In the genomic region with DNA sequence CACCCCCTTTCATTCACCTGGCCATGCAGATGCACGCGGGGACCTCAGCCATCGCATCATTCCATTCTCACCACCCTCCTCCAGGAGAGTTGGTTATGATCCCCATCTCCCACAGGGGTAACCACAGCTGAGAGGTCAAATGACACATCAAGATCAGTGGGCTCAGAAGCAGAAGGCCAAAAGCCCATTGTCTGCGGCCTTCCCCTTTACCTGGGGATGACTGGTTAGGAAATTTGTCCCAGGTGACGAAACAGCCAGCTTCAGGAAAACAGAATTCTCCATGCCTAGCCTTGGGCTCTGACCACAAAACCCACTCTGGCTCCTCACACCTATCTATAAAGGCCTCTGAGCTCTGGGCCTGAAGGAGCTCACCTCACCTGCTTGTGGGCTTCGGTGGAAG, we compare ENCODE assay signal across 1 cellular context.
TF ChIP-seq lines count a peak whose summit lies in the region.

No MANE protein-coding gene starts in this region.

TF ChIP-seq in HepG2, 621 proteins besides CTCF, POLR2A, EP300 and RAD21 (continued from another document and continues in another):
- TF ChIP-seq, protein P1, sequence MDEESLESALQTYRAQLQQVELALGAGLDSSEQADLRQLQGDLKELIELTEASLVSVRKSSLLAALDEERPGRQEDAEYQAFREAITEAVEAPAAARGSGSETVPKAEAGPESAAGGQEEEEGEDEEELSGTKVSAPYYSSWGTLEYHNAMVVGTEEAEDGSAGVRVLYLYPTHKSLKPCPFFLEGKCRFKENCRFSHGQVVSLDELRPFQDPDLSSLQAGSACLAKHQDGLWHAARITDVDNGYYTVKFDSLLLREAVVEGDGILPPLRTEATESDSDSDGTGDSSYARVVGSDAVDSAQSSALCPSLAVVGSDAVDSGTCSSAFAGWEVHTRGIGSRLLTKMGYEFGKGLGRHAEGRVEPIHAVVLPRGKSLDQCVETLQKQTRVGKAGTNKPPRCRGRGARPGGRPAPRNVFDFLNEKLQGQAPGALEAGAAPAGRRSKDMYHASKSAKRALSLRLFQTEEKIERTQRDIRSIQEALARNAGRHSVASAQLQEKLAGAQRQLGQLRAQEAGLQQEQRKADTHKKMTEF (CRISPR knock-in tag; IDR thresholded peaks at IDR 0.05) = no peak
- TF ChIP-seq ZEB1 (IDR thresholded peaks at IDR 0.05; ENCODE audit: insufficient replicate concordance, low read depth) = peak; percentile 64
- TF ChIP-seq CREB1 (IDR thresholded peaks at IDR 0.05) = no peak
- TF ChIP-seq CREB1 (CRISPR knock-in tag; IDR thresholded peaks at IDR 0.05) = peak; percentile 22; the same call in 1 of the 2 replicates
- no peak for TF ChIP-seq SPEN (CRISPR knock-in tag; IDR thresholded peaks at IDR 0.05; ENCODE audit: low read depth)
- no peak for TF ChIP-seq ZNF326 (CRISPR knock-in tag; IDR thresholded peaks at IDR 0.05; ENCODE audit: borderline replicate concordance)
- TF ChIP-seq ONECUT2 (CRISPR knock-in tag; IDR thresholded peaks at IDR 0.05) = no peak
- TF ChIP-seq, protein P2, sequence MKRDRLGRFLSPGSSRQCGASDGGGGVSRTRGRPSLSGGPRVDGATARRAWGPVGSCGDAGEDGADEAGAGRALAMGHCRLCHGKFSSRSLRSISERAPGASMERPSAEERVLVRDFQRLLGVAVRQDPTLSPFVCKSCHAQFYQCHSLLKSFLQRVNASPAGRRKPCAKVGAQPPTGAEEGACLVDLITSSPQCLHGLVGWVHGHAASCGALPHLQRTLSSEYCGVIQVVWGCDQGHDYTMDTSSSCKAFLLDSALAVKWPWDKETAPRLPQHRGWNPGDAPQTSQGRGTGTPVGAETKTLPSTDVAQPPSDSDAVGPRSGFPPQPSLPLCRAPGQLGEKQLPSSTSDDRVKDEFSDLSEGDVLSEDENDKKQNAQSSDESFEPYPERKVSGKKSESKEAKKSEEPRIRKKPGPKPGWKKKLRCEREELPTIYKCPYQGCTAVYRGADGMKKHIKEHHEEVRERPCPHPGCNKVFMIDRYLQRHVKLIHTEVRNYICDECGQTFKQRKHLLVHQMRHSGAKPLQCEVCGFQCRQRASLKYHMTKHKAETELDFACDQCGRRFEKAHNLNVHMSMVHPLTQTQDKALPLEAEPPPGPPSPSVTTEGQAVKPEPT (CRISPR knock-in tag; IDR thresholded peaks at IDR 0.05; ENCODE audit: low read depth) = peak; percentile 6; the same call in 1 of the 2 replicates
- TF ChIP-seq, protein P3, sequence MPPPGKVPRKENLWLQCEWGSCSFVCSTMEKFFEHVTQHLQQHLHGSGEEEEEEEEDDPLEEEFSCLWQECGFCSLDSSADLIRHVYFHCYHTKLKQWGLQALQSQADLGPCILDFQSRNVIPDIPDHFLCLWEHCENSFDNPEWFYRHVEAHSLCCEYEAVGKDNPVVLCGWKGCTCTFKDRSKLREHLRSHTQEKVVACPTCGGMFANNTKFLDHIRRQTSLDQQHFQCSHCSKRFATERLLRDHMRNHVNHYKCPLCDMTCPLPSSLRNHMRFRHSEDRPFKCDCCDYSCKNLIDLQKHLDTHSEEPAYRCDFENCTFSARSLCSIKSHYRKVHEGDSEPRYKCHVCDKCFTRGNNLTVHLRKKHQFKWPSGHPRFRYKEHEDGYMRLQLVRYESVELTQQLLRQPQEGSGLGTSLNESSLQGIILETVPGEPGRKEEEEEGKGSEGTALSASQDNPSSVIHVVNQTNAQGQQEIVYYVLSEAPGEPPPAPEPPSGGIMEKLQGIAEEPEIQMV (CRISPR knock-in tag; IDR thresholded peaks at IDR 0.05; ENCODE audit: low read depth) = no peak
- TF ChIP-seq ZFP36L2 (CRISPR knock-in tag; IDR thresholded peaks at IDR 0.05) = no peak
- TF ChIP-seq MEIS1 (CRISPR knock-in tag; IDR thresholded peaks at IDR 0.05; ENCODE audit: borderline replicate concordance) = no peak
- TF ChIP-seq, protein P4, sequence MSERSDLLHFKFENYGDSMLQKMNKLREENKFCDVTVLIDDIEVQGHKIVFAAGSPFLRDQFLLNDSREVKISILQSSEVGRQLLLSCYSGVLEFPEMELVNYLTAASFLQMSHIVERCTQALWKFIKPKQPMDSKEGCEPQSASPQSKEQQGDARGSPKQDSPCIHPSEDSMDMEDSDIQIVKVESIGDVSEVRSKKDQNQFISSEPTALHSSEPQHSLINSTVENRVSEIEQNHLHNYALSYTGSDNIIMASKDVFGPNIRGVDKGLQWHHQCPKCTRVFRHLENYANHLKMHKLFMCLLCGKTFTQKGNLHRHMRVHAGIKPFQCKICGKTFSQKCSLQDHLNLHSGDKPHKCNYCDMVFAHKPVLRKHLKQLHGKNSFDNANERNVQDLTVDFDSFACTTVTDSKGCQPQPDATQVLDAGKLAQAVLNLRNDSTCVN (CRISPR knock-in tag; IDR thresholded peaks at IDR 0.05; ENCODE audit: borderline replicate concordance) = no peak
- TF ChIP-seq SMAD1 (CRISPR knock-in tag; IDR thresholded peaks at IDR 0.05; ENCODE audit: borderline replicate concordance, low read depth) = no peak
- no peak for TF ChIP-seq GPN1 (CRISPR knock-in tag; IDR thresholded peaks at IDR 0.05; ENCODE audit: borderline replicate concordance)
- no peak for TF ChIP-seq FOXO1 (CRISPR knock-in tag; IDR thresholded peaks at IDR 0.05)
- TF ChIP-seq ZNF253 (CRISPR knock-in tag; IDR thresholded peaks at IDR 0.05; ENCODE audit: borderline replicate concordance) = no peak
- TF ChIP-seq CEBPG (CRISPR knock-in tag; IDR thresholded peaks at IDR 0.05) = peak; percentile 36; the same call in 1 of the 2 replicates
- TF ChIP-seq KMT2B (CRISPR knock-in tag; IDR thresholded peaks at IDR 0.05) = no peak
- no peak for TF ChIP-seq ZNF773 (CRISPR knock-in tag; IDR thresholded peaks at IDR 0.05; ENCODE audit: borderline replicate concordance)
- TF ChIP-seq XBP1 (CRISPR knock-in tag; IDR thresholded peaks at IDR 0.05) = no peak
- no peak for TF ChIP-seq U2AF2 (IDR thresholded peaks at IDR 0.05; ENCODE audit: low read depth, low read length)
- TF ChIP-seq ZNF468 (CRISPR knock-in tag; IDR thresholded peaks at IDR 0.05) = no peak
- no peak for TF ChIP-seq ZNF713 (CRISPR knock-in tag; IDR thresholded peaks at IDR 0.05)
- TF ChIP-seq, protein P5, sequence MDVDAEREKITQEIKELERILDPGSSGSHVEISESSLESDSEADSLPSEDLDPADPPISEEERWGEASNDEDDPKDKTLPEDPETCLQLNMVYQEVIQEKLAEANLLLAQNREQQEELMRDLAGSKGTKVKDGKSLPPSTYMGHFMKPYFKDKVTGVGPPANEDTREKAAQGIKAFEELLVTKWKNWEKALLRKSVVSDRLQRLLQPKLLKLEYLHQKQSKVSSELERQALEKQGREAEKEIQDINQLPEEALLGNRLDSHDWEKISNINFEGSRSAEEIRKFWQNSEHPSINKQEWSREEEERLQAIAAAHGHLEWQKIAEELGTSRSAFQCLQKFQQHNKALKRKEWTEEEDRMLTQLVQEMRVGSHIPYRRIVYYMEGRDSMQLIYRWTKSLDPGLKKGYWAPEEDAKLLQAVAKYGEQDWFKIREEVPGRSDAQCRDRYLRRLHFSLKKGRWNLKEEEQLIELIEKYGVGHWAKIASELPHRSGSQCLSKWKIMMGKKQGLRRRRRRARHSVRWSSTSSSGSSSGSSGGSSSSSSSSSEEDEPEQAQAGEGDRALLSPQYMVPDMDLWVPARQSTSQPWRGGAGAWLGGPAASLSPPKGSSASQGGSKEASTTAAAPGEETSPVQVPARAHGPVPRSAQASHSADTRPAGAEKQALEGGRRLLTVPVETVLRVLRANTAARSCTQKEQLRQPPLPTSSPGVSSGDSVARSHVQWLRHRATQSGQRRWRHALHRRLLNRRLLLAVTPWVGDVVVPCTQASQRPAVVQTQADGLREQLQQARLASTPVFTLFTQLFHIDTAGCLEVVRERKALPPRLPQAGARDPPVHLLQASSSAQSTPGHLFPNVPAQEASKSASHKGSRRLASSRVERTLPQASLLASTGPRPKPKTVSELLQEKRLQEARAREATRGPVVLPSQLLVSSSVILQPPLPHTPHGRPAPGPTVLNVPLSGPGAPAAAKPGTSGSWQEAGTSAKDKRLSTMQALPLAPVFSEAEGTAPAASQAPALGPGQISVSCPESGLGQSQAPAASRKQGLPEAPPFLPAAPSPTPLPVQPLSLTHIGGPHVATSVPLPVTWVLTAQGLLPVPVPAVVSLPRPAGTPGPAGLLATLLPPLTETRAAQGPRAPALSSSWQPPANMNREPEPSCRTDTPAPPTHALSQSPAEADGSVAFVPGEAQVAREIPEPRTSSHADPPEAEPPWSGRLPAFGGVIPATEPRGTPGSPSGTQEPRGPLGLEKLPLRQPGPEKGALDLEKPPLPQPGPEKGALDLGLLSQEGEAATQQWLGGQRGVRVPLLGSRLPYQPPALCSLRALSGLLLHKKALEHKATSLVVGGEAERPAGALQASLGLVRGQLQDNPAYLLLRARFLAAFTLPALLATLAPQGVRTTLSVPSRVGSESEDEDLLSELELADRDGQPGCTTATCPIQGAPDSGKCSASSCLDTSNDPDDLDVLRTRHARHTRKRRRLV (CRISPR knock-in tag; IDR thresholded peaks at IDR 0.05) = no peak
- no peak for TF ChIP-seq SMAD3 (CRISPR knock-in tag; IDR thresholded peaks at IDR 0.05)
- TF ChIP-seq, protein P6, sequence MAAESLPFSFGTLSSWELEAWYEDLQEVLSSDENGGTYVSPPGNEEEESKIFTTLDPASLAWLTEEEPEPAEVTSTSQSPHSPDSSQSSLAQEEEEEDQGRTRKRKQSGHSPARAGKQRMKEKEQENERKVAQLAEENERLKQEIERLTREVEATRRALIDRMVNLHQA (CRISPR knock-in tag; IDR thresholded peaks at IDR 0.05) = no peak
- TF ChIP-seq ARID2 (CRISPR knock-in tag; IDR thresholded peaks at IDR 0.05; ENCODE audit: borderline replicate concordance) = no peak
- TF ChIP-seq ZBTB7B (CRISPR knock-in tag; IDR thresholded peaks at IDR 0.05) = 0 out of 2 replicates have a peak, but pooled peaks have one; percentile 30
- TF ChIP-seq, protein P7, sequence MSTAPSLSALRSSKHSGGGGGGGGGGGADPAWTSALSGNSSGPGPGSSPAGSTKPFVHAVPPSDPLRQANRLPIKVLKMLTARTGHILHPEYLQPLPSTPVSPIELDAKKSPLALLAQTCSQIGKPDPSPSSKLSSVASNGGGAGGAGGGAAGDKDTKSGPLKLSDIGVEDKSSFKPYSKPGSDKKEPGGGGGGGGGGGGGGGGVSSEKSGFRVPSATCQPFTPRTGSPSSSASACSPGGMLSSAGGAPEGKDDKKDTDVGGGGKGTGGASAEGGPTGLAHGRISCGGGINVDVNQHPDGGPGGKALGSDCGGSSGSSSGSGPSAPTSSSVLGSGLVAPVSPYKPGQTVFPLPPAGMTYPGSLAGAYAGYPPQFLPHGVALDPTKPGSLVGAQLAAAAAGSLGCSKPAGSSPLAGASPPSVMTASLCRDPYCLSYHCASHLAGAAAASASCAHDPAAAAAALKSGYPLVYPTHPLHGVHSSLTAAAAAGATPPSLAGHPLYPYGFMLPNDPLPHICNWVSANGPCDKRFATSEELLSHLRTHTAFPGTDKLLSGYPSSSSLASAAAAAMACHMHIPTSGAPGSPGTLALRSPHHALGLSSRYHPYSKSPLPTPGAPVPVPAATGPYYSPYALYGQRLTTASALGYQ (CRISPR knock-in tag; IDR thresholded peaks at IDR 0.05) = no peak
- TF ChIP-seq KDM4B (CRISPR knock-in tag; IDR thresholded peaks at IDR 0.05) = no peak
- no peak for TF ChIP-seq CENPX (CRISPR knock-in tag; IDR thresholded peaks at IDR 0.05)
- TF ChIP-seq ZNF567 (CRISPR knock-in tag; IDR thresholded peaks at IDR 0.05; ENCODE audit: borderline replicate concordance) = no peak
- no peak for TF ChIP-seq RBM39 (IDR thresholded peaks at IDR 0.05; ENCODE audit: low read depth, low read length, poor library complexity, severe bottlenecking)
- TF ChIP-seq, protein P8, sequence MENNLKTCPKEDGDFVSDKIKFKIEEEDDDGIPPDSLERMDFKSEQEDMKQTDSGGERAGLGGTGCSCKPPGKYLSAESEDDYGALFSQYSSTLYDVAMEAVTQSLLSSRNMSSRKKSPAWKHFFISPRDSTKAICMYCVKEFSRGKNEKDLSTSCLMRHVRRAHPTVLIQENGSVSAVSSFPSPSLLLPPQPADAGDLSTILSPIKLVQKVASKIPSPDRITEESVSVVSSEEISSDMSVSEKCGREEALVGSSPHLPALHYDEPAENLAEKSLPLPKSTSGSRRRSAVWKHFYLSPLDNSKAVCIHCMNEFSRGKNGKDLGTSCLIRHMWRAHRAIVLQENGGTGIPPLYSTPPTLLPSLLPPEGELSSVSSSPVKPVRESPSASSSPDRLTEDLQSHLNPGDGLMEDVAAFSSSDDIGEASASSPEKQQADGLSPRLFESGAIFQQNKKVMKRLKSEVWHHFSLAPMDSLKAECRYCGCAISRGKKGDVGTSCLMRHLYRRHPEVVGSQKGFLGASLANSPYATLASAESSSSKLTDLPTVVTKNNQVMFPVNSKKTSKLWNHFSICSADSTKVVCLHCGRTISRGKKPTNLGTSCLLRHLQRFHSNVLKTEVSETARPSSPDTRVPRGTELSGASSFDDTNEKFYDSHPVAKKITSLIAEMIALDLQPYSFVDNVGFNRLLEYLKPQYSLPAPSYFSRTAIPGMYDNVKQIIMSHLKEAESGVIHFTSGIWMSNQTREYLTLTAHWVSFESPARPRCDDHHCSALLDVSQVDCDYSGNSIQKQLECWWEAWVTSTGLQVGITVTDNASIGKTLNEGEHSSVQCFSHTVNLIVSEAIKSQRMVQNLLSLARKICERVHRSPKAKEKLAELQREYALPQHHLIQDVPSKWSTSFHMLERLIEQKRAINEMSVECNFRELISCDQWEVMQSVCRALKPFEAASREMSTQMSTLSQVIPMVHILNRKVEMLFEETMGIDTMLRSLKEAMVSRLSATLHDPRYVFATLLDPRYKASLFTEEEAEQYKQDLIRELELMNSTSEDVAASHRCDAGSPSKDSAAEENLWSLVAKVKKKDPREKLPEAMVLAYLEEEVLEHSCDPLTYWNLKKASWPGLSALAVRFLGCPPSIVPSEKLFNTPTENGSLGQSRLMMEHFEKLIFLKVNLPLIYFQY (CRISPR knock-in tag; IDR thresholded peaks at IDR 0.05; ENCODE audit: borderline replicate concordance) = no peak
- no peak for TF ChIP-seq ZNF264 (CRISPR knock-in tag; IDR thresholded peaks at IDR 0.05)
- TF ChIP-seq, protein P9, sequence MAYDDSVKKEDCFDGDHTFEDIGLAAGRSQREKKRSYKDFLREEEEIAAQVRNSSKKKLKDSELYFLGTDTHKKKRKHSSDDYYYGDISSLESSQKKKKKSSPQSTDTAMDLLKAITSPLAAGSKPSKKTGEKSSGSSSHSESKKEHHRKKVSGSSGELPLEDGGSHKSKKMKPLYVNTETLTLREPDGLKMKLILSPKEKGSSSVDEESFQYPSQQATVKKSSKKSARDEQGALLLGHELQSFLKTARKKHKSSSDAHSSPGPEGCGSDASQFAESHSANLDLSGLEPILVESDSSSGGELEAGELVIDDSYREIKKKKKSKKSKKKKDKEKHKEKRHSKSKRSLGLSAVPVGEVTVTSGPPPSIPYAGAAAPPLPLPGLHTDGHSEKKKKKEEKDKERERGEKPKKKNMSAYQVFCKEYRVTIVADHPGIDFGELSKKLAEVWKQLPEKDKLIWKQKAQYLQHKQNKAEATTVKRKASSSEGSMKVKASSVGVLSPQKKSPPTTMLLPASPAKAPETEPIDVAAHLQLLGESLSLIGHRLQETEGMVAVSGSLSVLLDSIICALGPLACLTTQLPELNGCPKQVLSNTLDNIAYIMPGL (CRISPR knock-in tag; IDR thresholded peaks at IDR 0.05; ENCODE audit: borderline replicate concordance in 1 of 2, low read depth in 1 of 2) = no peak
- TF ChIP-seq FLYWCH1 (CRISPR knock-in tag; IDR thresholded peaks at IDR 0.05) = no peak
- TF ChIP-seq, protein P10, sequence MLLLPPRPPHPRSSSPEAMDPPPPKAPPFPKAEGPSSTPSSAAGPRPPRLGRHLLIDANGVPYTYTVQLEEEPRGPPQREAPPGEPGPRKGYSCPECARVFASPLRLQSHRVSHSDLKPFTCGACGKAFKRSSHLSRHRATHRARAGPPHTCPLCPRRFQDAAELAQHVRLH (CRISPR knock-in tag; IDR thresholded peaks at IDR 0.05; ENCODE audit: borderline replicate concordance, low read depth) = no peak
- no peak for TF ChIP-seq RCOR2 (CRISPR knock-in tag; IDR thresholded peaks at IDR 0.05)
- TF ChIP-seq ZNF605 (CRISPR knock-in tag; IDR thresholded peaks at IDR 0.05) = no peak
- TF ChIP-seq CEBPB (IDR thresholded peaks at IDR 0.05; ENCODE audit: borderline replicate concordance, low read depth, low read length) = 0 out of 2 replicates have a peak, but pooled peaks have one; percentile 24
- TF ChIP-seq STAG1 (CRISPR knock-in tag; IDR thresholded peaks at IDR 0.05) = no peak
- TF ChIP-seq JARID2 (CRISPR knock-in tag; IDR thresholded peaks at IDR 0.05; ENCODE audit: insufficient replicate concordance) = no peak
